ENCODE assay signal across 14 cellular contexts in the genomic region with DNA sequence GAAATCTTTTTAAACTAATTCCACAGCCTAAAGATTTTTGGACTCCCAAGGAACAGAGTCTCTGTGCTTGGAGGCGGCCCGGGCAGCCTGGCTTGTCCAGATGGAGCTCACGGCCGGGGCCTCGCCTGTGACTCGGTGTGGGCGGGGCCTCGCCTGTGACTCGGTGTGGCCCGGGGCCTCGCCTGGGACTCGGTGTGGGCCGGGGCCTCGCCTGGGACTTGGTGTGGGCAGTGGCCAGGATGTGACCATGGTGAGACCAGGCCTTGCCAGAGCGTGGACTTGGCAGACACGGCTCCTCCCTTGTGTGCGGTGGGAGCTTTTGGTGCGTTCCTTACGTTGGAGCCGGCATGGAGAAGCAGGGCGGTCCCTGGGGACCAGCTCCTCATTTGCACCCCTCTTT.
A peak's percentile ranks its signal among the peaks of the same experiment; 100 is the strongest.
DNase-seq lines count a peak whose midpoint lies in the region; ATAC-seq and TF ChIP-seq lines count a peak whose summit lies in the region.
"Had no signal": no experiment of that assay in that cellular context is flagged by ENCODE, and none has a peak within 500 bp of the region (broad histone marks: within the 10 kb centered on the region; RNA-seq: fewer than 3 reads in every experiment).

No MANE protein-coding gene starts in this region.

- no peaks in the 10 kb centered on the region for H3K9me3 ChIP-seq in Peyer's patch
- H3K9me3 ChIP-seq: lower lobe of right lung had no signal

- peaks cover 2 to 5% of the 10 kb centered on the region in 2 donors for H3K36me3 Mint-ChIP-seq in activated T-cell treated with anti-CD3 and anti-CD28 coated beads, Interleukin-2, amount 50 U/mL, for 72 hours (ENCODE audit: insufficient read depth in 2 of 2)

- H3K27me3 Mint-ChIP-seq in activated T-cell treated with anti-CD3 and anti-CD28 coated beads, Interleukin-2, amount 50 U/mL, for 72 hours (ENCODE audit: low read depth) = peaks cover 29% of the 10 kb centered on the region

- H3K9me3 Mint-ChIP-seq in activated T-cell treated with anti-CD3 and anti-CD28 coated beads, Interleukin-2, amount 50 U/mL, for 72 hours = no peaks in the 10 kb centered on the region
- H3K9me3 Mint-ChIP-seq: central memory CD8-positive, alpha-beta T cell had no signal

- H3K4me1 ChIP-seq in Peyer's patch = peaks cover 0 to 9% (median 0%) of the 10 kb centered on the region in 4 donors
- H3K4me1 ChIP-seq: lower lobe of right lung had no signal

- no peak overlapping the region for H3K4me3 ChIP-seq in Peyer's patch
- H3K4me3 ChIP-seq: lower lobe of right lung, skin epidermis had no signal

- no peak for ATAC-seq in activated T-cell treated with anti-CD3 and anti-CD28 coated beads, Interleukin-2, amount 50 U/mL, for 72 hours (replicated peaks in 1 of 2)
- ATAC-seq in HG02759 (IDR thresholded peaks at IDR 0.05; ENCODE audit: unreplicated experiment) = no peak
- ATAC-seq: lower lobe of right lung had no signal

- TF ChIP-seq CTCF in Peyer's patch (IDR thresholded peaks at IDR 0.05) = no peak

- no peak overlapping the region for H3K27ac Mint-ChIP-seq in activated T-cell treated with anti-CD3 and anti-CD28 coated beads, Interleukin-2, amount 50 U/mL, for 72 hours

- no peaks in the 10 kb centered on the region for H3K27me3 ChIP-seq in Peyer's patch

- no peak for TF ChIP-seq POLR2A in Peyer's patch (IDR thresholded peaks at IDR 0.05)

- no peaks in the 10 kb centered on the region for H3K36me3 ChIP-seq in Peyer's patch
- H3K36me3 ChIP-seq: lower lobe of right lung had no signal

- H3K4me1 Mint-ChIP-seq in activated T-cell treated with anti-CD3 and anti-CD28 coated beads, Interleukin-2, amount 50 U/mL, for 72 hours (ENCODE audit: low read depth) = no peaks in the 10 kb centered on the region

- no peak overlapping the region for H3K27ac ChIP-seq in Peyer's patch
- H3K27ac ChIP-seq: lower lobe of right lung had no signal

- DNase-seq in activated T-cell treated with anti-CD3 and anti-CD28 coated beads, Interleukin-2, amount 50 U/mL, for 48 hours = peak; percentile 9 to 17
- no peak for DNase-seq in activated T-cell treated with anti-CD3 and anti-CD28 coated beads, Interleukin-2, amount 50 U/mL, for 72 hours
- peak in 2 of 3 donors; percentile 7 to 42 for DNase-seq in Peyer's patch
- peak; percentile 82 for DNase-seq in iPS-NIHi11 (ENCODE audit: low spot score)
- DNase-seq in stimulated activated CD8-positive, alpha-beta memory T cell treated with anti-CD3 and anti-CD28 coated beads, Interleukin-4, amount 100 ng/mL, for 48 hours = peak; percentile 17
- DNase-seq in anterior cingulate cortex (lab: John Stamatoyannopoulos, UW) = no peak
- DNase-seq in middle frontal gyrus (ENCODE audit: extremely low spot score, low spot score) = no peak
- DNase-seq: lower lobe of right lung, NCI-H2081, NCI-H82, SHP77 treated with DMSO at 0.1 percent for 48 hours had no signal

- H3K4me3 Mint-ChIP-seq in activated T-cell treated with anti-CD3 and anti-CD28 coated beads, Interleukin-2, amount 50 U/mL, for 72 hours = no peak overlapping the region
- H3K4me3 Mint-ChIP-seq: central memory CD8-positive, alpha-beta T cell had no signal

Comparison
In these comparisons a context has a peak if more than half of its experiments do, and no peak if none do; other contexts are left out.
1. DNase-seq: peak in activated T-cell treated with anti-CD3 and anti-CD28 coated beads, Interleukin-2, amount 50 U/mL, for 48 hours (2 of 2), Peyer's patch (2 of 3), iPS-NIHi11 (single experiment) and stimulated activated CD8-positive, alpha-beta memory T cell treated with anti-CD3 and anti-CD28 coated beads, Interleukin-4, amount 100 ng/mL, for 48 hours (single experiment); none in activated T-cell treated with anti-CD3 and anti-CD28 coated beads, Interleukin-2, amount 50 U/mL, for 72 hours (0 of 2), anterior cingulate cortex (0 of 58) and middle frontal gyrus (single experiment).